1 cellular context compared by ENCODE assay signal in the genomic region with DNA sequence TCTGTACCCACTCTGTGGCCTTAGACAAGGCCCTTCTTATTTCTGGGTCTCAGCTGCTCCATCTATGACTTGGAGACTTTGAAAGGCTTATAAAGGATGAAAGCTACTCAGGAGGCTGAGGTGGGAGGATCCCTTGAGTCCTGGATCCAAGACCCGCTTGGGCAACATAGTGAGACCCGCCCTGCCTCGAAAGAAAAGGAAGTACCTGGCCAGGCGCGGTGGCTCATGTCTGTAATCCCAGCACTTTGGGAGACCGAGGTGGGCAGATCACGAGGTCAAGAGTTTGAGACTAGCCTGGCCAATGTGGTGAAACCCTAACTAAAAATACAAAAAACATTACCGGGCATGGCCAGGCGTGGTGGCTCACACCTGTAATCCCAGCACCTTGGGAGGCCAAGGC.
TF ChIP-seq lines count a peak whose summit lies in the region.

No MANE protein-coding gene starts in this region.

TF ChIP-seq in H1, 55 proteins besides CTCF, POLR2A, EP300 and RAD21:
- TF ChIP-seq SUZ12 (IDR thresholded peaks at IDR 0.05; ENCODE audit: low read length) (no peak), GABPA (IDR thresholded peaks at IDR 0.05; ENCODE audit: borderline replicate concordance, insufficient read depth, low read length) (no peak), CEBPB (IDR thresholded peaks at IDR 0.05; ENCODE audit: low read depth, low read length) (no peak), EGR1 (IDR thresholded peaks at IDR 0.05; ENCODE audit: borderline replicate concordance, low read depth, low read length) (no peak), SP2 (IDR thresholded peaks at IDR 0.05; ENCODE audit: low read length) (no peak), RXRA (IDR thresholded peaks at IDR 0.05; ENCODE audit: insufficient read depth, low read depth, low read length) (no peak), YY1 (IDR thresholded peaks at IDR 0.05; ENCODE audit: low read depth, low read length) (no peak), HDAC2 (IDR thresholded peaks at IDR 0.05; ENCODE audit: borderline replicate concordance in 1 of 2, low read depth in 2 of 2, low read length in 2 of 2) (no peak), SIN3A (conservative IDR thresholded peaks at IDR 0.05 in 1 of 2, IDR thresholded peaks at IDR 0.05 in 1 of 2; ENCODE audit: low read depth in 1 of 2, low read length in 2 of 2) (no peak), TCF12 (IDR thresholded peaks at IDR 0.05; ENCODE audit: low read depth, low read length) (no peak)
- TF ChIP-seq, protein P1, sequence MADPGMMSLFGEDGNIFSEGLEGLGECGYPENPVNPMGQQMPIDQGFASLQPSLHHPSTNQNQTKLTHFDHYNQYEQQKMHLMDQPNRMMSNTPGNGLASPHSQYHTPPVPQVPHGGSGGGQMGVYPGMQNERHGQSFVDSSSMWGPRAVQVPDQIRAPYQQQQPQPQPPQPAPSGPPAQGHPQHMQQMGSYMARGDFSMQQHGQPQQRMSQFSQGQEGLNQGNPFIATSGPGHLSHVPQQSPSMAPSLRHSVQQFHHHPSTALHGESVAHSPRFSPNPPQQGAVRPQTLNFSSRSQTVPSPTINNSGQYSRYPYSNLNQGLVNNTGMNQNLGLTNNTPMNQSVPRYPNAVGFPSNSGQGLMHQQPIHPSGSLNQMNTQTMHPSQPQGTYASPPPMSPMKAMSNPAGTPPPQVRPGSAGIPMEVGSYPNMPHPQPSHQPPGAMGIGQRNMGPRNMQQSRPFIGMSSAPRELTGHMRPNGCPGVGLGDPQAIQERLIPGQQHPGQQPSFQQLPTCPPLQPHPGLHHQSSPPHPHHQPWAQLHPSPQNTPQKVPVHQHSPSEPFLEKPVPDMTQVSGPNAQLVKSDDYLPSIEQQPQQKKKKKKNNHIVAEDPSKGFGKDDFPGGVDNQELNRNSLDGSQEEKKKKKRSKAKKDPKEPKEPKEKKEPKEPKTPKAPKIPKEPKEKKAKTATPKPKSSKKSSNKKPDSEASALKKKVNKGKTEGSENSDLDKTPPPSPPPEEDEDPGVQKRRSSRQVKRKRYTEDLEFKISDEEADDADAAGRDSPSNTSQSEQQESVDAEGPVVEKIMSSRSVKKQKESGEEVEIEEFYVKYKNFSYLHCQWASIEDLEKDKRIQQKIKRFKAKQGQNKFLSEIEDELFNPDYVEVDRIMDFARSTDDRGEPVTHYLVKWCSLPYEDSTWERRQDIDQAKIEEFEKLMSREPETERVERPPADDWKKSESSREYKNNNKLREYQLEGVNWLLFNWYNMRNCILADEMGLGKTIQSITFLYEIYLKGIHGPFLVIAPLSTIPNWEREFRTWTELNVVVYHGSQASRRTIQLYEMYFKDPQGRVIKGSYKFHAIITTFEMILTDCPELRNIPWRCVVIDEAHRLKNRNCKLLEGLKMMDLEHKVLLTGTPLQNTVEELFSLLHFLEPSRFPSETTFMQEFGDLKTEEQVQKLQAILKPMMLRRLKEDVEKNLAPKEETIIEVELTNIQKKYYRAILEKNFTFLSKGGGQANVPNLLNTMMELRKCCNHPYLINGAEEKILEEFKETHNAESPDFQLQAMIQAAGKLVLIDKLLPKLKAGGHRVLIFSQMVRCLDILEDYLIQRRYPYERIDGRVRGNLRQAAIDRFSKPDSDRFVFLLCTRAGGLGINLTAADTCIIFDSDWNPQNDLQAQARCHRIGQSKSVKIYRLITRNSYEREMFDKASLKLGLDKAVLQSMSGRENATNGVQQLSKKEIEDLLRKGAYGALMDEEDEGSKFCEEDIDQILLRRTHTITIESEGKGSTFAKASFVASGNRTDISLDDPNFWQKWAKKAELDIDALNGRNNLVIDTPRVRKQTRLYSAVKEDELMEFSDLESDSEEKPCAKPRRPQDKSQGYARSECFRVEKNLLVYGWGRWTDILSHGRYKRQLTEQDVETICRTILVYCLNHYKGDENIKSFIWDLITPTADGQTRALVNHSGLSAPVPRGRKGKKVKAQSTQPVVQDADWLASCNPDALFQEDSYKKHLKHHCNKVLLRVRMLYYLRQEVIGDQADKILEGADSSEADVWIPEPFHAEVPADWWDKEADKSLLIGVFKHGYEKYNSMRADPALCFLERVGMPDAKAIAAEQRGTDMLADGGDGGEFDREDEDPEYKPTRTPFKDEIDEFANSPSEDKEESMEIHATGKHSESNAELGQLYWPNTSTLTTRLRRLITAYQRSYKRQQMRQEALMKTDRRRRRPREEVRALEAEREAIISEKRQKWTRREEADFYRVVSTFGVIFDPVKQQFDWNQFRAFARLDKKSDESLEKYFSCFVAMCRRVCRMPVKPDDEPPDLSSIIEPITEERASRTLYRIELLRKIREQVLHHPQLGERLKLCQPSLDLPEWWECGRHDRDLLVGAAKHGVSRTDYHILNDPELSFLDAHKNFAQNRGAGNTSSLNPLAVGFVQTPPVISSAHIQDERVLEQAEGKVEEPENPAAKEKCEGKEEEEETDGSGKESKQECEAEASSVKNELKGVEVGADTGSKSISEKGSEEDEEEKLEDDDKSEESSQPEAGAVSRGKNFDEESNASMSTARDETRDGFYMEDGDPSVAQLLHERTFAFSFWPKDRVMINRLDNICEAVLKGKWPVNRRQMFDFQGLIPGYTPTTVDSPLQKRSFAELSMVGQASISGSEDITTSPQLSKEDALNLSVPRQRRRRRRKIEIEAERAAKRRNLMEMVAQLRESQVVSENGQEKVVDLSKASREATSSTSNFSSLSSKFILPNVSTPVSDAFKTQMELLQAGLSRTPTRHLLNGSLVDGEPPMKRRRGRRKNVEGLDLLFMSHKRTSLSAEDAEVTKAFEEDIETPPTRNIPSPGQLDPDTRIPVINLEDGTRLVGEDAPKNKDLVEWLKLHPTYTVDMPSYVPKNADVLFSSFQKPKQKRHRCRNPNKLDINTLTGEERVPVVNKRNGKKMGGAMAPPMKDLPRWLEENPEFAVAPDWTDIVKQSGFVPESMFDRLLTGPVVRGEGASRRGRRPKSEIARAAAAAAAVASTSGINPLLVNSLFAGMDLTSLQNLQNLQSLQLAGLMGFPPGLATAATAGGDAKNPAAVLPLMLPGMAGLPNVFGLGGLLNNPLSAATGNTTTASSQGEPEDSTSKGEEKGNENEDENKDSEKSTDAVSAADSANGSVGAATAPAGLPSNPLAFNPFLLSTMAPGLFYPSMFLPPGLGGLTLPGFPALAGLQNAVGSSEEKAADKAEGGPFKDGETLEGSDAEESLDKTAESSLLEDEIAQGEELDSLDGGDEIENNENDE (IDR thresholded peaks at IDR 0.05; ENCODE audit: insufficient replicate concordance, low read length), result no peak
- TF ChIP-seq, protein P2, sequence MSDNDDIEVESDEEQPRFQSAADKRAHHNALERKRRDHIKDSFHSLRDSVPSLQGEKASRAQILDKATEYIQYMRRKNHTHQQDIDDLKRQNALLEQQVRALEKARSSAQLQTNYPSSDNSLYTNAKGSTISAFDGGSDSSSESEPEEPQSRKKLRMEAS (IDR thresholded peaks at IDR 0.05), result no peak
